ENCODE assay signal across 8 cellular contexts in genomic region chr12:68374315-68374982, GRCh38. TPM values are rescaled to one million over a fixed set of nuclear protein-coding genes. Genes with fewer than 3 reads are reported as not detected.
A peak's percentile ranks its signal among the peaks of the same experiment; 100 is the strongest.
DNase-seq lines count a peak whose midpoint lies in the region; ATAC-seq and TF ChIP-seq lines count a peak whose summit lies in the region.

No MANE protein-coding gene starts in this region.

- ATAC-seq in GM19023 (IDR thresholded peaks at IDR 0.05; ENCODE audit: unreplicated experiment): peak; percentile 94
- ATAC-seq in HG02981 (IDR thresholded peaks at IDR 0.05; ENCODE audit: unreplicated experiment): peak; percentile 96
- ATAC-seq in esophagus mucosa: peak; percentile 58
- no peak for ATAC-seq in Right ventricle myocardium superior (ENCODE audit: poor library complexity)

- H3K27ac ChIP-seq in transverse colon: peak overlapping the region in 3 of 4 donors; percentile 7 to 62 (median 46)
- H3K27ac ChIP-seq in esophagus squamous epithelium: peak overlapping the region in 1 of 4 donors; percentile 73

- peaks cover 9 to 13% (median 11%) of the 10 kb centered on the region in 4 donors for H3K4me1 ChIP-seq in transverse colon
- peaks cover 4 to 23% (median 9%) of the 10 kb centered on the region in 3 donors for H3K4me1 ChIP-seq in esophagus squamous epithelium

- intact Hi-C loops in transverse colon (cut with DNase I; ENCODE audit: low total_unique reads) (no loop called here), Right ventricle myocardium superior (cut with DNase I) (no loop called here), esophagus squamous epithelium (cut with DNase I) (no loop called here)

- no peaks in the 10 kb centered on the region for H3K27me3 ChIP-seq in transverse colon
- no peaks in the 10 kb centered on the region for H3K27me3 ChIP-seq in esophagus squamous epithelium

- in situ Hi-C loops in transverse colon (cut with MboI; ENCODE audit: low pct_ligation_motif_present in 1 of 4, low pct_unique_long_range_greater_than_20kb in 1 of 4, low sequenced_read_pairs in 3 of 4): loop anchor here (10.0 to 25.0 kb wide), 4 partner anchors 70 to 313 kb away; partner anchors contain the start of genes NUP107 (in 3 of the 4) and RAP1B (in 1 of the 4)

- no peak for TF ChIP-seq EP300 in transverse colon (IDR thresholded peaks at IDR 0.05; ENCODE audit: low read depth)

- H3K4me3 ChIP-seq in transverse colon (no peak overlapping the region), esophagus squamous epithelium (no peak overlapping the region)

- DNase-seq in T-helper 2 cell: peak in 4 of 5 experiments; percentile 11 to 98 (median 48)
- DNase-seq in transverse colon: peak; percentile 48
- DNase-seq in Right ventricle myocardium superior: no peak
- no peak for DNase-seq in esophagus squamous epithelium (lab: John Stamatoyannopoulos, UW)
- no peak for DNase-seq in SIG-M5 (lab: John Stamatoyannopoulos, UW)

- 73 to 88% methylated on average over 9 to 10 of the region's 10 CpGs for WGBS in transverse colon (ENCODE audit: low coverage in 1 of 2), 2 donors
- WGBS in esophagus squamous epithelium, 2 donors: 80 to 84% methylated on average over 10 of the region's 10 CpGs

- TF ChIP-seq CTCF in transverse colon (IDR thresholded peaks at IDR 0.05) (no peak), esophagus squamous epithelium (IDR thresholded peaks at IDR 0.05) (no peak)

- no peak for TF ChIP-seq POLR2A in transverse colon (IDR thresholded peaks at IDR 0.05)
- peak in 1 of 4 donors; percentile 23 for TF ChIP-seq POLR2A in esophagus squamous epithelium (IDR thresholded peaks at IDR 0.05)

- H3K9me3 ChIP-seq in transverse colon (no peaks in the 10 kb centered on the region), esophagus squamous epithelium (no peaks in the 10 kb centered on the region)

- H3K36me3 ChIP-seq in transverse colon (no peaks in the 10 kb centered on the region), esophagus squamous epithelium (no peaks in the 10 kb centered on the region)

RNA-seq across cellular contexts. Expression of gene MDM1, which starts 42.3 kb away (rescaled TPM):
- total RNA-seq in esophagus mucosa: 5.3 TPM
- total RNA-seq in transverse colon: 10 to 100 TPM in 3 of 4 donors, 1 to 10 TPM in 1; 8.2 to 23.5 (median 13.4) TPM
- total RNA-seq in Right ventricle myocardium superior: 7.3 TPM
- 10 to 100 TPM in 2 of 4 donors, 1 to 10 TPM in 2; 8.0 to 14.1 (median 10.5) TPM for total RNA-seq in esophagus squamous epithelium

Comparison
In these comparisons a context has a peak if more than half of its experiments do, and no peak if none do; other contexts are left out.
1. DNase-seq: peak in T-helper 2 cell (4 of 5) and transverse colon (single experiment); none in Right ventricle myocardium superior (single experiment), esophagus squamous epithelium (single experiment) and SIG-M5 (single experiment).